In the genomic region with DNA sequence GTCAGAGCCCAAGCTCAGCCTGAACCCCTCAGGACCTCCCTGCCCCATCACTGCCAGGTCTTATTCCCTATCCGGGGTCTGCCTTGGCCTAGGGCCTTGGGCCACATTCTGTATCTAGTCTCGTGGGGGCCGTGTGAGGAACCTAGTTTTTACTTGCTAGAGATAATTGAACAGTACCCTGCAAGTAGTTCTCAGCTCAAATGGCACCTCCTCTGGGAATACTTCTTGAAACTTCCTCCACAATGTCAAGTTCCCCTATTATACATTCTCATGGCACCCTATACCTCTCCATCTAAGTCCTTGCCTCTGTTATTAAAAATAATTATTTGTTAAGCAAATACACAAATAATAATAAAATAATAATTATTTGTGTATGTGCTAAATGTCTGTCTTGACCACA, we compare ENCODE assay signal across 11 cellular contexts. TPM values are rescaled to one million over a fixed set of nuclear protein-coding genes. Genes with fewer than 3 reads are reported as not detected.
A peak's percentile ranks its signal among the peaks of the same experiment; 100 is the strongest.
DNase-seq lines count a peak whose midpoint lies in the region; ATAC-seq and TF ChIP-seq lines count a peak whose summit lies in the region.
"Had no signal": no experiment of that assay in that cellular context is flagged by ENCODE, and none has a peak within 500 bp of the region (broad histone marks: within the 10 kb centered on the region; RNA-seq: fewer than 3 reads in every experiment).

No MANE protein-coding gene starts in this region.

- no peaks in the 10 kb centered on the region for H3K9me3 Mint-ChIP-seq in mesothelial cell of epicardium
- H3K9me3 Mint-ChIP-seq in stimulated activated effector memory CD8-positive, alpha-beta T cell treated with anti-CD3 and anti-CD28 coated beads, Interleukin-12 subunit alpha, Interleukin-12 subunit beta, amount 100 ng/mL, for 72 hours = no peaks in the 10 kb centered on the region
- H3K9me3 Mint-ChIP-seq: activated T-helper 1 cell treated with anti-CD3 and anti-CD28 coated beads, Interleukin-12 subunit alpha, Interleukin-12 subunit beta, Interleukin-2, Interleukin-4 antibody, amounts not matched to agents 30 ng/mL and 10 ng/mL and 1 ng/mL, durations not matched to agents 14 hours and 24 hours and 36 hours had no signal

- intact Hi-C loops in breast epithelium (cut with DNase I; ENCODE audit: low total_unique reads) = loop anchor here (5.0 kb wide), 1 partner anchor 35 kb away; the partner anchor contains the start of gene CSF1

- H3K9me2 ChIP-seq in Karpas-422 (replicated peaks; ENCODE audit: insufficient read depth, low read length) = no peaks in the 10 kb centered on the region

- H3K36me3 ChIP-seq in Karpas-422 (ENCODE audit: insufficient read depth, low read length) (no peaks in the 10 kb centered on the region), breast epithelium (no peaks in the 10 kb centered on the region), suprapubic skin (no peaks in the 10 kb centered on the region)

- no peaks in the 10 kb centered on the region for H3K27me3 ChIP-seq in Karpas-422 (ENCODE audit: low read length)
- H3K27me3 ChIP-seq in breast epithelium = no peaks in the 10 kb centered on the region
- H3K27me3 ChIP-seq in suprapubic skin = no peaks in the 10 kb centered on the region

- no peaks in the 10 kb centered on the region for H3K27me3 Mint-ChIP-seq in mesothelial cell of epicardium (ENCODE audit: low read depth)

- H3K4me3 ChIP-seq in Karpas-422 (ENCODE audit: low read length) (no peak overlapping the region), breast epithelium (peak overlapping the region in 2 of 3 donors; percentile 13 to 49), suprapubic skin (no peak overlapping the region)

- H4K20me1 ChIP-seq in Karpas-422 (ENCODE audit: insufficient read depth, low read depth, low read length) = no peaks in the 10 kb centered on the region

- peaks cover 38% of the 10 kb centered on the region for H3K4me1 Mint-ChIP-seq in mesothelial cell of epicardium
- H3K4me1 Mint-ChIP-seq in stimulated activated effector memory CD8-positive, alpha-beta T cell treated with anti-CD3 and anti-CD28 coated beads, Interleukin-12 subunit alpha, Interleukin-12 subunit beta, amount 100 ng/mL, for 72 hours = peaks cover 21% of the 10 kb centered on the region

- H3K36me3 Mint-ChIP-seq in mesothelial cell of epicardium = no peaks in the 10 kb centered on the region
- H3K36me3 Mint-ChIP-seq in stimulated activated effector memory CD8-positive, alpha-beta T cell treated with anti-CD3 and anti-CD28 coated beads, Interleukin-12 subunit alpha, Interleukin-12 subunit beta, amount 100 ng/mL, for 72 hours = no peaks in the 10 kb centered on the region

- H2AFZ ChIP-seq in Karpas-422 (ENCODE audit: low read length) = no peak overlapping the region

- no peak overlapping the region for H3K9ac ChIP-seq in Karpas-422 (ENCODE audit: low read length)

- H3K9me3 ChIP-seq in Karpas-422 (ENCODE audit: low read length) = no peaks in the 10 kb centered on the region
- no peaks in the 10 kb centered on the region for H3K9me3 ChIP-seq in breast epithelium
- H3K9me3 ChIP-seq in suprapubic skin = no peaks in the 10 kb centered on the region

- H3K27ac Mint-ChIP-seq in mesothelial cell of epicardium = peak overlapping the region; percentile 98
- H3K27ac Mint-ChIP-seq in stimulated activated effector memory CD8-positive, alpha-beta T cell treated with anti-CD3 and anti-CD28 coated beads, Interleukin-12 subunit alpha, Interleukin-12 subunit beta, amount 100 ng/mL, for 72 hours = no peak overlapping the region
- H3K27ac Mint-ChIP-seq: activated T-helper 1 cell treated with anti-CD3 and anti-CD28 coated beads, Interleukin-12 subunit alpha, Interleukin-12 subunit beta, Interleukin-2, Interleukin-4 antibody, amounts not matched to agents 30 ng/mL and 10 ng/mL and 1 ng/mL, durations not matched to agents 14 hours and 24 hours and 36 hours had no signal

- DNase-seq in Karpas-422 = peak; percentile 77
- no peak for DNase-seq in breast epithelium (ENCODE audit: low spot score in 2 of 2)
- DNase-seq in mesothelial cell of epicardium (ENCODE audit: low spot score in 2 of 2, unreplicated experiment in 2 of 2) = no peak
- DNase-seq in suprapubic skin (ENCODE audit: low spot score in 2 of 2) = no peak
- DNase-seq in stimulated activated effector memory CD8-positive, alpha-beta T cell treated with anti-CD3 and anti-CD28 coated beads, Interleukin-12 subunit alpha, Interleukin-12 subunit beta, amount 100 ng/mL, for 72 hours (ENCODE audit: low spot score in 2 of 2) = no peak
- DNase-seq in NCI-H82 treated with DMSO at 0.1 percent for 48 hours (lab: John Stamatoyannopoulos, UW; ENCODE audit: unreplicated experiment) = no peak
- DNase-seq: DMS 273 treated with DMSO at 0.1 percent for 48 hours, NCI-H748 treated with DMSO at 0.1 percent for 48 hours had no signal

- H3K4me1 ChIP-seq in Karpas-422 (ENCODE audit: low read length) (peaks cover 8% of the 10 kb centered on the region), breast epithelium (peaks cover 5 to 20% of the 10 kb centered on the region in 2 donors), suprapubic skin (peaks cover 26% of the 10 kb centered on the region)

- no peak overlapping the region for H3K27ac ChIP-seq in Karpas-422 (ENCODE audit: low read length)
- H3K27ac ChIP-seq in breast epithelium = peak overlapping the region; percentile 83 to 97
- H3K27ac ChIP-seq in suprapubic skin = peak overlapping the region; percentile 74

- 42% methylated on average over 3 of the region's 3 CpGs for WGBS in suprapubic skin

- no peak for ATAC-seq in stimulated activated effector memory CD8-positive, alpha-beta T cell treated with anti-CD3 and anti-CD28 coated beads, Interleukin-12 subunit alpha, Interleukin-12 subunit beta, amount 100 ng/mL, for 72 hours
- ATAC-seq in GM21528 (IDR thresholded peaks at IDR 0.05; ENCODE audit: low FRiP score, unreplicated experiment) (no peak), HG02840 (IDR thresholded peaks at IDR 0.05; ENCODE audit: low FRiP score, unreplicated experiment) (no peak)

- TF ChIP-seq POLR2A in breast epithelium (IDR thresholded peaks at IDR 0.05) (no peak), suprapubic skin (IDR thresholded peaks at IDR 0.05) (no peak)

- no peak for TF ChIP-seq EP300 in suprapubic skin (IDR thresholded peaks at IDR 0.05)

- H3K4me2 ChIP-seq in Karpas-422 (ENCODE audit: low read depth, low read length, poor library complexity, severe bottlenecking) = no peak overlapping the region

- H3K4me3 Mint-ChIP-seq in mesothelial cell of epicardium = no peak overlapping the region
- no peak overlapping the region for H3K4me3 Mint-ChIP-seq in stimulated activated effector memory CD8-positive, alpha-beta T cell treated with anti-CD3 and anti-CD28 coated beads, Interleukin-12 subunit alpha, Interleukin-12 subunit beta, amount 100 ng/mL, for 72 hours
- H3K4me3 Mint-ChIP-seq: activated T-helper 1 cell treated with anti-CD3 and anti-CD28 coated beads, Interleukin-12 subunit alpha, Interleukin-12 subunit beta, Interleukin-2, Interleukin-4 antibody, amounts not matched to agents 30 ng/mL and 10 ng/mL and 1 ng/mL, durations not matched to agents 14 hours and 24 hours and 36 hours had no signal

- no peak for TF ChIP-seq CTCF in breast epithelium (IDR thresholded peaks at IDR 0.05)
- TF ChIP-seq CTCF in mesothelial cell of epicardium (IDR thresholded peaks at IDR 0.05; ENCODE audit: unreplicated experiment) = no peak
- no peak for TF ChIP-seq CTCF in suprapubic skin (IDR thresholded peaks at IDR 0.05)

- H3K79me2 ChIP-seq in Karpas-422 (ENCODE audit: low read length) = no peaks in the 10 kb centered on the region

RNA-seq across cellular contexts. Expression of gene CSF1, which starts 32.9 kb away (rescaled TPM):
- 0.07 and 0.29 TPM in 2 replicates for total RNA-seq in Karpas-422 (2014; rRNA removed; shearing (Covaris generic); ENCODE audit: low replicate concordance)
- total RNA-seq in breast epithelium (10 to 100 TPM; 28.2 to 54.7 (median 54.4) TPM), mesothelial cell of epicardium (27.1 to 28.9 TPM (median 27.4 TPM) in 3 replicates), suprapubic skin (10 to 100 TPM; 12.6 to 39.1 (median 17.5) TPM)

Comparison
In these comparisons a context has a peak if more than half of its experiments do, and no peak if none do; other contexts are left out.
1. H3K4me3 ChIP-seq: peak in breast epithelium (2 of 3); none in Karpas-422 (single experiment) and suprapubic skin (single experiment).
2. RNA of gene CSF1, which starts 32.9 kb away (total RNA-seq): 28.2 to 54.7 TPM in breast epithelium, 27.1 to 28.9 TPM in mesothelial cell of epicardium and 12.6 to 39.1 TPM in suprapubic skin; 0.07 to 0.29 TPM in Karpas-422; every median in the first group is over 10 times any median in the second.